Comparison of ENCODE assay signal across 1 cellular context in the genomic region with DNA sequence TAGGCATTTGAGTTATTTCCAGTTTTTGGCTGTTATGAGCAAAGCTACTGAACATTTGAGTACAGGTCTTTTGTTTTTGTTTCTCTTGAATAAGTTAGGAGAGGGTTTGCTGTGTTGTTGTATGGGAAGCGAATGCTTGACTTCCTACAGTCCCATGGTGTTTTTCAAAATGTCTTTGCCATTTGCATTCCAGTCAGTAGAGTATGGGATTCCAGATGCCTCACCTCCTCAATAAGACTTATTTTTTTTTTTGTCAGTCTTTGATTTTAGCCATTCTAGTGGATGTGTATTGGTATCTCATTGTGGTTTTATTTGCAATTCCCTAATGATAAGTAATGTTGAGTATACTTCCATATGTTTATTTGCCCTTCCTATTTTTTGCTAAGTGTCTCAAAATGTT.
TF ChIP-seq lines count a peak whose summit lies in the region.

No MANE protein-coding gene starts in this region.

TF ChIP-seq in GM23338, 12 proteins besides CTCF, POLR2A, EP300 and RAD21 (continued from another document):
- TF ChIP-seq, protein P1, sequence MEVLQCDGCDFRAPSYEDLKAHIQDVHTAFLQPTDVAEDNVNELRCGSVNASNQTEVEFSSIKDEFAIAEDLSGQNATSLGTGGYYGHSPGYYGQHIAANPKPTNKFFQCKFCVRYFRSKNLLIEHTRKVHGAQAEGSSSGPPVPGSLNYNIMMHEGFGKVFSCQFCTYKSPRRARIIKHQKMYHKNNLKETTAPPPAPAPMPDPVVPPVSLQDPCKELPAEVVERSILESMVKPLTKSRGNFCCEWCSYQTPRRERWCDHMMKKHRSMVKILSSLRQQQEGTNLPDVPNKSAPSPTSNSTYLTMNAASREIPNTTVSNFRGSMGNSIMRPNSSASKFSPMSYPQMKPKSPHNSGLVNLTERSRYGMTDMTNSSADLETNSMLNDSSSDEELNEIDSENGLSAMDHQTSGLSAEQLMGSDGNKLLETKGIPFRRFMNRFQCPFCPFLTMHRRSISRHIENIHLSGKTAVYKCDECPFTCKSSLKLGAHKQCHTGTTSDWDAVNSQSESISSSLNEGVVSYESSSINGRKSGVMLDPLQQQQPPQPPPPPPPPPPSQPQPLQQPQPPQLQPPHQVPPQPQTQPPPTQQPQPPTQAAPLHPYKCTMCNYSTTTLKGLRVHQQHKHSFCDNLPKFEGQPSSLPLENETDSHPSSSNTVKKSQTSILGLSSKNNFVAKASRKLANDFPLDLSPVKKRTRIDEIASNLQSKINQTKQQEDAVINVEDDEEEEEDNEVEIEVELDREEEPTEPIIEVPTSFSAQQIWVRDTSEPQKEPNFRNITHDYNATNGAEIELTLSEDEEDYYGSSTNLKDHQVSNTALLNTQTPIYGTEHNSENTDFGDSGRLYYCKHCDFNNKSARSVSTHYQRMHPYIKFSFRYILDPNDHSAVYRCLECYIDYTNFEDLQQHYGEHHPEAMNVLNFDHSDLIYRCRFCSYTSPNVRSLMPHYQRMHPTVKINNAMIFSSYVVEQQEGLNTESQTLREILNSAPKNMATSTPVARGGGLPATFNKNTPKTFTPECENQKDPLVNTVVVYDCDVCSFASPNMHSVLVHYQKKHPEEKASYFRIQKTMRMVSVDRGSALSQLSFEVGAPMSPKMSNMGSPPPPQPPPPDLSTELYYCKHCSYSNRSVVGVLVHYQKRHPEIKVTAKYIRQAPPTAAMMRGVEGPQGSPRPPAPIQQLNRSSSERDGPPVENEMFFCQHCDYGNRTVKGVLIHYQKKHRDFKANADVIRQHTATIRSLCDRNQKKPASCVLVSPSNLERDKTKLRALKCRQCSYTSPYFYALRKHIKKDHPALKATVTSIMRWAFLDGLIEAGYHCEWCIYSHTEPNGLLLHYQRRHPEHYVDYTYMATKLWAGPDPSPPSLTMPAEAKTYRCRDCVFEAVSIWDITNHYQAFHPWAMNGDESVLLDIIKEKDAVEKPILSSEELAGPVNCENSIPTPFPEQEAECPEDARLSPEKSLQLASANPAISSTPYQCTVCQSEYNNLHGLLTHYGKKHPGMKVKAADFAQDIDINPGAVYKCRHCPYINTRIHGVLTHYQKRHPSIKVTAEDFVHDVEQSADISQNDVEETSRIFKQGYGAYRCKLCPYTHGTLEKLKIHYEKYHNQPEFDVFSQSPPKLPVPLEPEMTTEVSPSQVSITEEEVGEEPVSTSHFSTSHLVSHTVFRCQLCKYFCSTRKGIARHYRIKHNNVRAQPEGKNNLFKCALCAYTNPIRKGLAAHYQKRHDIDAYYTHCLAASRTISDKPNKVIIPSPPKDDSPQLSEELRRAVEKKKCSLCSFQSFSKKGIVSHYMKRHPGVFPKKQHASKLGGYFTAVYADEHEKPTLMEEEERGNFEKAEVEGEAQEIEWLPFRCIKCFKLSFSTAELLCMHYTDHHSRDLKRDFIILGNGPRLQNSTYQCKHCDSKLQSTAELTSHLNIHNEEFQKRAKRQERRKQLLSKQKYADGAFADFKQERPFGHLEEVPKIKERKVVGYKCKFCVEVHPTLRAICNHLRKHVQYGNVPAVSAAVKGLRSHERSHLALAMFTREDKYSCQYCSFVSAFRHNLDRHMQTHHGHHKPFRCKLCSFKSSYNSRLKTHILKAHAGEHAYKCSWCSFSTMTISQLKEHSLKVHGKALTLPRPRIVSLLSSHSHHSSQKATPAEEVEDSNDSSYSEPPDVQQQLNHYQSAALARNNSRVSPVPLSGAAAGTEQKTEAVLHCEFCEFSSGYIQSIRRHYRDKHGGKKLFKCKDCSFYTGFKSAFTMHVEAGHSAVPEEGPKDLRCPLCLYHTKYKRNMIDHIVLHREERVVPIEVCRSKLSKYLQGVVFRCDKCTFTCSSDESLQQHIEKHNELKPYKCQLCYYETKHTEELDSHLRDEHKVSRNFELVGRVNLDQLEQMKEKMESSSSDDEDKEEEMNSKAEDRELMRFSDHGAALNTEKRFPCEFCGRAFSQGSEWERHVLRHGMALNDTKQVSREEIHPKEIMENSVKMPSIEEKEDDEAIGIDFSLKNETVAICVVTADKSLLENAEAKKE (CRISPR knock-in tag; IDR thresholded peaks at IDR 0.05) = no peak
- TF ChIP-seq, protein P2, sequence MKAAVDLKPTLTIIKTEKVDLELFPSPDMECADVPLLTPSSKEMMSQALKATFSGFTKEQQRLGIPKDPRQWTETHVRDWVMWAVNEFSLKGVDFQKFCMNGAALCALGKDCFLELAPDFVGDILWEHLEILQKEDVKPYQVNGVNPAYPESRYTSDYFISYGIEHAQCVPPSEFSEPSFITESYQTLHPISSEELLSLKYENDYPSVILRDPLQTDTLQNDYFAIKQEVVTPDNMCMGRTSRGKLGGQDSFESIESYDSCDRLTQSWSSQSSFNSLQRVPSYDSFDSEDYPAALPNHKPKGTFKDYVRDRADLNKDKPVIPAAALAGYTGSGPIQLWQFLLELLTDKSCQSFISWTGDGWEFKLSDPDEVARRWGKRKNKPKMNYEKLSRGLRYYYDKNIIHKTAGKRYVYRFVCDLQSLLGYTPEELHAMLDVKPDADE (IDR thresholded peaks at IDR 0.05) = no peak
- TF ChIP-seq CREB1 (CRISPR knock-in tag; IDR thresholded peaks at IDR 0.05; ENCODE audit: low read depth) (no peak), NANOG (IDR thresholded peaks at IDR 0.05; ENCODE audit: borderline replicate concordance) (no peak), JUNB (IDR thresholded peaks at IDR 0.05; ENCODE audit: unreplicated experiment) (no peak)
